In the genomic region with DNA sequence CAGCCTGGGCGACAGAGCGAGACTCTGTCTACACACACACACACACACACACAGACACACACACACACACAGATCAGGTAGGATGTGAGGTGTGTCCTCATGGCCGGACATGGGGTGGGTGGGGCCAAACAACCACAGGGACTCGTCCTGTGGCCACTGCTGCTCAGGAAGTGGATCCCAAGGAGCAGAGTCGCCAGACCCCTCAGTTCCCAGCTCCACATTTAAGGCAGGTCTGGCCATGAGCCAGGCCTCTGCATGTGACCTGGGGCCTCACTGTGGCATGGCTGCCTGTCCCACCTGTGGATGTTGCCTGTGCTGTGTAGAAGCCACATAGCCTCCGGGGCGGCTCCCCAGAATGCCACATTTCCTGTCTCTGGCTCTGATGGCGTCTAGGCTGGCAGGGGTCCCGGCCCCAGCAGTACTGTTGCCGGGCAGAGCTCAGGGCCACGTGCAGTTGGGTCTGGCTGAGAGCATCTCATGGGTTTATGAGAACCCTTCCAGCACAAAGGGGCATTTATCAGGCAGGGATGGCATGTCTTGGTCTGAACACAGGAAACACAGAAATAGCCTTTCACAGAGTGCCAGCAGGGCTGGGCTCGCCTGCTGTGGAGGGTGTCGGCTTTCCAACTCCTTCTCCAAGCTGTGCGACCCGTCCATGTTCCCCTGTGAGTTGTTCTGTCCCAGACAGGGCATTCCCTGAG, we compare ENCODE assay signal across 8 cellular contexts. TPM values are rescaled to one million over a fixed set of nuclear protein-coding genes. Genes with fewer than 3 reads are reported as not detected.
DNase-seq lines count a peak whose midpoint lies in the region; ATAC-seq and TF ChIP-seq lines count a peak whose summit lies in the region.

No MANE protein-coding gene starts in this region.

- peak; percentile 99 for ATAC-seq in DND-41 (ENCODE audit: insufficient read depth, low read depth)
- ATAC-seq in HG03139 (IDR thresholded peaks at IDR 0.05; ENCODE audit: unreplicated experiment), result no peak
- ATAC-seq in GM18505 (IDR thresholded peaks at IDR 0.05; ENCODE audit: unreplicated experiment), result no peak
- ATAC-seq in GM18498 (IDR thresholded peaks at IDR 0.05; ENCODE audit: unreplicated experiment), result no peak

- TF ChIP-seq CTCF in DND-41 (IDR thresholded peaks at IDR 0.05; ENCODE audit: borderline replicate concordance, extremely low read depth, low read length, poor library complexity, severe bottlenecking), result no peak
- TF ChIP-seq CTCF in SU-DHL-6 (IDR thresholded peaks at IDR 0.05; ENCODE audit: insufficient read depth, low read length, poor library complexity, severe bottlenecking), result no peak

- no peaks in the 10 kb centered on the region for H3K9me2 ChIP-seq in SU-DHL-6 (replicated peaks; ENCODE audit: insufficient read depth, low read length)

- no peak overlapping the region for H2BK15ac ChIP-seq in mesenchymal stem cell (ENCODE audit: low read depth, poor library complexity, severe bottlenecking)

- H3F3A ChIP-seq in SU-DHL-6 (ENCODE audit: insufficient read depth), result no peaks in the 10 kb centered on the region

- no peaks in the 10 kb centered on the region for H3K79me2 ChIP-seq in DND-41 (ENCODE audit: insufficient read depth, low read length)
- H3K79me2 ChIP-seq in SU-DHL-6 (ENCODE audit: insufficient read depth, low read length), result no peaks in the 10 kb centered on the region

- peak overlapping the region; percentile 46; the same call in 1 of the 2 replicates for H3K4me2 ChIP-seq in DND-41 (ENCODE audit: insufficient read depth, low read length)
- H3K4me2 ChIP-seq in SU-DHL-6 (ENCODE audit: low read depth, low read length, poor library complexity, severe bottlenecking), result no peak overlapping the region
- H3K4me2 ChIP-seq in mesenchymal stem cell (ENCODE audit: low read length, poor library complexity, severe bottlenecking), result no peak overlapping the region

- DNase-seq in DND-41, result peak; percentile 86
- no peak for DNase-seq in mesenchymal stem cell
- DNase-seq in NCI-H748 (lab: John Stamatoyannopoulos, UW; ENCODE audit: unreplicated experiment), result no peak

- H3K23ac ChIP-seq in mesenchymal stem cell (ENCODE audit: low read length in 2 of 2), result no peak overlapping the region

- H3K18ac ChIP-seq in mesenchymal stem cell (ENCODE audit: low read depth in 1 of 2, low read length in 2 of 2), result no peak overlapping the region

- no peak overlapping the region for H3K14ac ChIP-seq in mesenchymal stem cell (ENCODE audit: low read length in 2 of 2)

- H3K4me3 ChIP-seq in DND-41 (ENCODE audit: low read depth in 1 of 2, low read length in 2 of 2) (peak overlapping the region in 1 of 2 experiments; percentile 12; a peak in 1 of 4 replicates), SU-DHL-6 (ENCODE audit: insufficient read depth, low read length, poor library complexity, severe bottlenecking) (no peak overlapping the region), mesenchymal stem cell (ENCODE audit: insufficient read depth in 1 of 2, low read depth in 1 of 2, low read length in 2 of 2) (no peak overlapping the region)

- H3K4me1 ChIP-seq in DND-41 (ENCODE audit: insufficient read depth, low read length), result peaks cover 20% of the 10 kb centered on the region
- peaks cover 12% of the 10 kb centered on the region for H3K4me1 ChIP-seq in mesenchymal stem cell (ENCODE audit: control insufficient read depth, insufficient read depth, low read depth, low read length)

- H4K91ac ChIP-seq in mesenchymal stem cell (ENCODE audit: low read length), result no peak overlapping the region

- H4K20me1 ChIP-seq in DND-41 (ENCODE audit: insufficient read depth, low read length) (no peaks in the 10 kb centered on the region), SU-DHL-6 (ENCODE audit: low read depth, low read length) (no peaks in the 10 kb centered on the region)

- peak overlapping the region; percentile 77 for H3K27ac ChIP-seq in DND-41 (ENCODE audit: low read length)
- H3K27ac ChIP-seq in SU-DHL-6 (ENCODE audit: low read depth, low read length), result no peak overlapping the region
- H3K27ac ChIP-seq in angular gyrus (ENCODE audit: low read depth, low read length), result peak overlapping the region; percentile 59
- no peak overlapping the region for H3K27ac ChIP-seq in mesenchymal stem cell (ENCODE audit: low read length, poor library complexity, severe bottlenecking)

- H2BK120ac ChIP-seq in mesenchymal stem cell (ENCODE audit: low read depth, low read length), result no peak overlapping the region

- H2BK12ac ChIP-seq in mesenchymal stem cell (ENCODE audit: low read length in 2 of 2), result no peak overlapping the region

- no peak overlapping the region for H3K4ac ChIP-seq in mesenchymal stem cell (ENCODE audit: low read depth in 1 of 2, low read length in 2 of 2)

- no peak overlapping the region for H2BK5ac ChIP-seq in mesenchymal stem cell (ENCODE audit: low read depth, low read length, poor library complexity, severe bottlenecking)

- TF ChIP-seq POLR2A in GM18505 (IDR thresholded peaks at IDR 0.05; ENCODE audit: borderline replicate concordance, extremely low read depth, insufficient read depth, insufficient read length), result no peak

- H2AFZ ChIP-seq in DND-41 (ENCODE audit: low read depth, low read length), result peak overlapping the region; percentile 82
- peak overlapping the region; percentile 68 for H2AFZ ChIP-seq in SU-DHL-6 (ENCODE audit: low read depth, low read length, severe bottlenecking)
- H2AFZ ChIP-seq in mesenchymal stem cell (ENCODE audit: low read depth, low read length), result no peak overlapping the region

- peak overlapping the region; percentile 38 for H3K9ac ChIP-seq in DND-41 (ENCODE audit: low read depth, low read length)
- H3K9ac ChIP-seq in SU-DHL-6 (ENCODE audit: low read length), result no peak overlapping the region
- no peak overlapping the region for H3K9ac ChIP-seq in mesenchymal stem cell (ENCODE audit: low read length)

- H4K8ac ChIP-seq in mesenchymal stem cell (ENCODE audit: low read length), result peak overlapping the region; percentile 19

- H3K36me3 ChIP-seq in DND-41 (ENCODE audit: insufficient read depth, low read length), result no peaks in the 10 kb centered on the region
- H3K36me3 ChIP-seq in SU-DHL-6 (ENCODE audit: low read length), result no peaks in the 10 kb centered on the region
- no peaks in the 10 kb centered on the region for H3K36me3 ChIP-seq in mesenchymal stem cell (ENCODE audit: control insufficient read depth in 1 of 2, insufficient read depth in 2 of 2, low read depth in 1 of 2, low read length in 2 of 2)

- no peaks in the 10 kb centered on the region for H3K9me3 ChIP-seq in DND-41 (ENCODE audit: insufficient read depth, low read length, severe bottlenecking)
- no peaks in the 10 kb centered on the region for H3K9me3 ChIP-seq in SU-DHL-6 (ENCODE audit: insufficient read depth, low read length)
- no peaks in the 10 kb centered on the region for H3K9me3 ChIP-seq in mesenchymal stem cell (ENCODE audit: control insufficient read depth, low read length)

- H3K27me3 ChIP-seq in DND-41 (ENCODE audit: insufficient read depth, low read length, poor library complexity), result no peaks in the 10 kb centered on the region
- H3K27me3 ChIP-seq in SU-DHL-6 (ENCODE audit: low read length), result no peaks in the 10 kb centered on the region
- no peaks in the 10 kb centered on the region for H3K27me3 ChIP-seq in mesenchymal stem cell (ENCODE audit: control insufficient read depth in 1 of 2, insufficient read depth in 1 of 2, low read length in 2 of 2)

- 80% methylated on average over 13 of the region's 15 CpGs for WGBS in mesenchymal stem cell

- no peaks in the 10 kb centered on the region for H3K79me1 ChIP-seq in mesenchymal stem cell (replicated peaks; ENCODE audit: low read length, poor library complexity, severe bottlenecking)

- H2AK5ac ChIP-seq in mesenchymal stem cell (ENCODE audit: low read length, severe bottlenecking), result no peak overlapping the region

RNA-seq across cellular contexts. Expression of a gene that starts 9.9 kb away (rescaled TPM):
- polyA plus RNA-seq in mesenchymal stem cell (2013, experiment 1 of 2), result 62.3 TPM
- polyA plus RNA-seq in mesenchymal stem cell (2013, experiment 2 of 2), result 64.2 TPM

RNA-seq across cellular contexts. Expression of a gene that starts 40.0 kb away (rescaled TPM):
- polyA plus RNA-seq in mesenchymal stem cell (2013, experiment 1 of 2), result 0.01 TPM
- 0.03 TPM for polyA plus RNA-seq in mesenchymal stem cell (2013, experiment 2 of 2)

RNA-seq across cellular contexts. Expression of a gene that starts 48.0 kb away (rescaled TPM):
- 66.8 TPM for polyA plus RNA-seq in mesenchymal stem cell (2013, experiment 1 of 2)
- polyA plus RNA-seq in mesenchymal stem cell (2013, experiment 2 of 2), result 66.1 TPM

Comparison
In these comparisons a context has a peak if more than half of its experiments do, and no peak if none do; other contexts are left out.
1. H3K27ac ChIP-seq: peak in DND-41 (single experiment) and angular gyrus (single experiment); none in SU-DHL-6 (single experiment) and mesenchymal stem cell (single experiment).